ENCODE assay signal across 9 cellular contexts in genomic region chr12:30908389-30909087, GRCh38. TPM values are rescaled to one million over a fixed set of nuclear protein-coding genes. Genes with fewer than 3 reads are reported as not detected.
A peak's percentile ranks its signal among the peaks of the same experiment; 100 is the strongest.
DNase-seq lines count a peak whose midpoint lies in the region; TF ChIP-seq lines count a peak whose summit lies in the region.
"Had no signal": no experiment of that assay in that cellular context is flagged by ENCODE, and none has a peak within 500 bp of the region (broad histone marks: within the 10 kb centered on the region; RNA-seq: fewer than 3 reads in every experiment).

No MANE protein-coding gene starts in this region.

- H3K4me2 ChIP-seq in skeletal muscle satellite cell (ENCODE audit: low read length), result peak overlapping the region; percentile 42

- DNase-seq in DMS153 (lab: John Stamatoyannopoulos, UW) (peak; percentile 26), DMS153 treated with DMSO at 0.1 percent for 48 hours (lab: John Stamatoyannopoulos, UW; ENCODE audit: unreplicated experiment) (no peak), NCI-H2171 (lab: John Stamatoyannopoulos, UW) (peak; percentile 66), fibroblast of mammary gland (ENCODE audit: low read depth) (peak; percentile 98), T1000 (lab: John Stamatoyannopoulos, UW) (no peak), SKM-1 (lab: John Stamatoyannopoulos, UW; ENCODE audit: unreplicated experiment) (no peak)
- no peak for DNase-seq in stimulated activated CD4-positive, alpha-beta T cell treated with anti-CD3 and anti-CD28 coated beads, Interleukin-12 subunit alpha, Interleukin-12 subunit beta, amount 100 ng/mL, for 4 hours
- DNase-seq: activated gamma-delta T cell treated with Interleukin-2 at 50 U/mL for 16 hours had no signal

- no peaks in the 10 kb centered on the region for H3K36me3 ChIP-seq in skeletal muscle satellite cell (ENCODE audit: insufficient read depth, low read length)

- H3K4me3 ChIP-seq in fibroblast of mammary gland (ENCODE audit: control insufficient read depth, low read depth, low read length) (no peak overlapping the region), skeletal muscle satellite cell (ENCODE audit: low read length) (no peak overlapping the region)

- peaks cover 14% of the 10 kb centered on the region for H3K27me3 ChIP-seq in skeletal muscle satellite cell (ENCODE audit: control insufficient read depth, insufficient read depth, low read length)

- no peaks in the 10 kb centered on the region for H3K9me3 ChIP-seq in skeletal muscle satellite cell (replicated peaks; ENCODE audit: low read length)

- no peak for TF ChIP-seq CTCF in fibroblast of mammary gland (conservative IDR thresholded peaks at IDR 0.05; ENCODE audit: control insufficient read depth, insufficient read depth, low read depth, low read length)

- H3K4me1 ChIP-seq in skeletal muscle satellite cell (ENCODE audit: control insufficient read depth, insufficient read depth, low read length), result peaks cover 7% of the 10 kb centered on the region

- H3K9ac ChIP-seq in skeletal muscle satellite cell (ENCODE audit: low read depth, low read length), result no peak overlapping the region

RNA-seq across cellular contexts. Expression of gene TSPAN11, which starts 18.0 kb away (rescaled TPM):
- total RNA-seq in skeletal muscle satellite cell (2012; rRNA removed), result 0.66 TPM in 1 of 2 replicates, not detected in the other

Comparison
In these comparisons a context has a peak if more than half of its experiments do, and no peak if none do; other contexts are left out.
1. DNase-seq: peak in DMS153 (single experiment), NCI-H2171 (single experiment) and fibroblast of mammary gland (single experiment); none in DMS153 treated with DMSO at 0.1 percent for 48 hours (single experiment), T1000 (single experiment), SKM-1 (single experiment) and stimulated activated CD4-positive, alpha-beta T cell treated with anti-CD3 and anti-CD28 coated beads, Interleukin-12 subunit alpha, Interleukin-12 subunit beta, amount 100 ng/mL, for 4 hours (single experiment).